In the genomic region with DNA sequence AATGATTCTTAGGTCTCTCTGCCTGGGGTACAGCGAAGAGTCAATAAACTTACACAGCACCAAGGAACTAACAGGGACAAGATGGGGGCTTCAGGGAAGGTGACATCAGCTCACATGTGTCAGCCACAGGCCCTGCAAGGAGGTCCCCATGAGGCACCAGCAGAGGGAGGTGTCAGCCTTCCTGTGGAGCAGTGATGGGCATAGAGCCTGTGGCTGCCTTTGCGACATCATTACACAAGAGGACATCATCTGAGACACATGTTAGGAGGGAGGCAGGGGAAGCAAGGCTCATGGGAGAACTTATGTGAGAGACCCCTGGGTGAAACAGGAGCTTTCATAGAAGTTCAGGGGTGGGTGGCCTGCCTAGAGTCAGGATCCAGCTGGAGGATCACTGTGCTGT, we compare ENCODE assay signal across 9 cellular contexts.
A peak's percentile ranks its signal among the peaks of the same experiment; 100 is the strongest.
DNase-seq lines count a peak whose midpoint lies in the region; ATAC-seq and TF ChIP-seq lines count a peak whose summit lies in the region.
"Had no signal": no experiment of that assay in that cellular context is flagged by ENCODE, and none has a peak within 500 bp of the region (broad histone marks: within the 10 kb centered on the region; RNA-seq: fewer than 3 reads in every experiment).

No MANE protein-coding gene starts in this region.

- H3K4me3 Mint-ChIP-seq in WTC11 = no peak overlapping the region
- H3K4me3 Mint-ChIP-seq in activated CD4-positive, alpha-beta T cell treated with anti-CD3 and anti-CD28 coated beads, Interleukin-2, amount 10 ng/mL, durations not matched to agents 7 days and 5 days = no peak overlapping the region

- TF ChIP-seq CTCF in GM12865 (IDR thresholded peaks at IDR 0.05; ENCODE audit: insufficient read depth, low read depth, low read length, missing control alignments) (peak; percentile 48), WTC11 (IDR thresholded peaks at IDR 0.05) (no peak), colonic mucosa (IDR thresholded peaks at IDR 0.05) (no peak)

- DNase-seq in GM12865 (ENCODE audit: low read depth) = peak; percentile 54
- DNase-seq in WTC11 (ENCODE audit: low spot score) = peak; percentile 58
- peak; percentile 29 for DNase-seq in iPS-NIHi11 (ENCODE audit: low spot score)
- no peak for DNase-seq in colonic mucosa
- DNase-seq in effector CD4-positive, alpha-beta T cell = no peak
- DNase-seq in activated CD4-positive, alpha-beta T cell treated with anti-CD3 and anti-CD28 coated beads, Interleukin-2, amount 10 ng/mL, durations not matched to agents 7 days and 5 days = no peak

- no peaks in the 10 kb centered on the region for H3K9me3 ChIP-seq in colonic mucosa

- H3K4me1 Mint-ChIP-seq in WTC11 = no peaks in the 10 kb centered on the region
- H3K4me1 Mint-ChIP-seq in activated CD4-positive, alpha-beta T cell treated with anti-CD3 and anti-CD28 coated beads, Interleukin-2, amount 10 ng/mL, durations not matched to agents 7 days and 5 days = no peaks in the 10 kb centered on the region

- POLR2A ChIA-PET in WTC11 (lab: Charles Lee) = no interaction called here
- POLR2A ChIA-PET in activated CD4-positive, alpha-beta T cell treated with anti-CD3 and anti-CD28 coated beads, Interleukin-2, amount 10 ng/mL, durations not matched to agents 7 days and 5 days (lab: Charles Lee) = no interaction called here

- peak; percentile 75 for ATAC-seq in HG02884 (IDR thresholded peaks at IDR 0.05; ENCODE audit: unreplicated experiment)
- peak; percentile 98 for ATAC-seq in WTC11
- ATAC-seq in HG02571 (IDR thresholded peaks at IDR 0.05; ENCODE audit: unreplicated experiment) = no peak

- peaks cover 12% of the 10 kb centered on the region for H3K9me3 Mint-ChIP-seq in WTC11
- H3K9me3 Mint-ChIP-seq in activated CD4-positive, alpha-beta T cell treated with anti-CD3 and anti-CD28 coated beads, Interleukin-2, amount 10 ng/mL, durations not matched to agents 7 days and 5 days = no peaks in the 10 kb centered on the region

- intact Hi-C loops in colonic mucosa (cut with DNase I) = no loop called here

- no peaks in the 10 kb centered on the region for H3K27me3 Mint-ChIP-seq in WTC11 (ENCODE audit: low read depth)
- no peaks in the 10 kb centered on the region for H3K27me3 Mint-ChIP-seq in activated CD4-positive, alpha-beta T cell treated with anti-CD3 and anti-CD28 coated beads, Interleukin-2, amount 10 ng/mL, durations not matched to agents 7 days and 5 days

- no peaks in the 10 kb centered on the region for H3K4me1 ChIP-seq in colonic mucosa

- no peak overlapping the region for H3K9ac ChIP-seq in colonic mucosa (ENCODE audit: low read depth in 2 of 2, low read length in 2 of 2)

- no peak overlapping the region for H3K27ac ChIP-seq in colonic mucosa

- CTCF ChIA-PET in WTC11 (lab: Charles Lee) = interaction anchor here (0.6 to 1.0 kb wide), 6 partner anchors 77 to 382 kb away, joined by 3 to 4 read pairs (median 4); no protein-coding TSS in a partner anchor
- CTCF ChIA-PET in activated CD4-positive, alpha-beta T cell treated with anti-CD3 and anti-CD28 coated beads, Interleukin-2, amount 10 ng/mL, durations not matched to agents 7 days and 5 days (lab: Charles Lee) = no interaction called here

- H3K27me3 ChIP-seq in colonic mucosa = no peaks in the 10 kb centered on the region

- no peaks in the 10 kb centered on the region for H3K36me3 ChIP-seq in colonic mucosa

- H3K36me3 Mint-ChIP-seq in WTC11 = no peaks in the 10 kb centered on the region
- no peaks in the 10 kb centered on the region for H3K36me3 Mint-ChIP-seq in activated CD4-positive, alpha-beta T cell treated with anti-CD3 and anti-CD28 coated beads, Interleukin-2, amount 10 ng/mL, durations not matched to agents 7 days and 5 days (ENCODE audit: low read depth)

- H3K27ac Mint-ChIP-seq in WTC11 = no peak overlapping the region
- no peak overlapping the region for H3K27ac Mint-ChIP-seq in activated CD4-positive, alpha-beta T cell treated with anti-CD3 and anti-CD28 coated beads, Interleukin-2, amount 10 ng/mL, durations not matched to agents 7 days and 5 days

- H3K4me3 ChIP-seq in GM12865 (ENCODE audit: low read depth, low read length) = no peak overlapping the region
- no peak overlapping the region for H3K4me3 ChIP-seq in colonic mucosa
- H3K4me3 ChIP-seq: lung had no signal

TF ChIP-seq in WTC11, 78 proteins besides CTCF, POLR2A, EP300 and RAD21:
- TF ChIP-seq KAT7 (CRISPR knock-in tag; IDR thresholded peaks at IDR 0.05; ENCODE audit: borderline replicate concordance) = no peak

Comparison
In these comparisons a context has a peak if more than half of its experiments do, and no peak if none do; other contexts are left out.
1. DNase-seq: peak in GM12865 (single experiment), WTC11 (single experiment) and iPS-NIHi11 (single experiment); none in colonic mucosa (single experiment), effector CD4-positive, alpha-beta T cell (single experiment) and activated CD4-positive, alpha-beta T cell treated with anti-CD3 and anti-CD28 coated beads, Interleukin-2, amount 10 ng/mL, durations not matched to agents 7 days and 5 days (single experiment).